13 cellular contexts compared by ENCODE assay signal in genomic region chr1:215279682-215280081, GRCh38.
"Had no signal": no experiment of that assay in that cellular context is flagged by ENCODE, and none has a peak within 500 bp of the region (broad histone marks: within the 10 kb centered on the region; RNA-seq: fewer than 3 reads in every experiment).

No MANE protein-coding gene starts in this region.

- H3K9me3 ChIP-seq: esophagus squamous epithelium, lower lobe of right lung, thyroid gland had no signal

- H3K36me3 ChIP-seq: esophagus squamous epithelium, lower lobe of right lung, thyroid gland had no signal

- FAIRE-seq: islet of Langerhans had no signal

- H2AFZ ChIP-seq: hepatocyte had no signal

- H3K27me3 ChIP-seq: esophagus squamous epithelium, hepatocyte, thyroid gland had no signal

- H3K4me2 ChIP-seq: hepatocyte had no signal

- H3K79me2 ChIP-seq: hepatocyte had no signal

- H3K4me3 ChIP-seq: esophagus squamous epithelium, hepatocyte, lower lobe of right lung, thyroid gland had no signal

- H3K27ac ChIP-seq: esophagus squamous epithelium, hepatocyte, lower lobe of right lung, thyroid gland had no signal

- DNase-seq: activated B cell treated with CpG ODN at 0.5 μM for 24 hours; activated CD4-positive, alpha-beta memory T cell treated with anti-CD3 and anti-CD28 coated beads, Interleukin-2, amount 10 ng/mL, durations not matched to agents 7 days and 5 days; activated CD4-positive, alpha-beta T cell treated with anti-CD3 and anti-CD28 coated beads for 48 hours; activated CD8-positive, alpha-beta memory T cell treated with anti-CD3 and anti-CD28 coated beads, Interleukin-2, amount 10 ng/mL, durations not matched to agents 7 days and 5 days; amniotic stem cell; effector CD8-positive, alpha-beta T cell; esophagus squamous epithelium; left colon; lower lobe of right lung; stimulated activated naive CD4-positive, alpha-beta T cell treated with Interleukin-2 at 50 U/mL for 16 hours; thyroid gland had no signal

- H3K4me1 ChIP-seq: esophagus squamous epithelium, lower lobe of right lung, thyroid gland had no signal
